8 cellular contexts compared by ENCODE assay signal in the genomic region with DNA sequence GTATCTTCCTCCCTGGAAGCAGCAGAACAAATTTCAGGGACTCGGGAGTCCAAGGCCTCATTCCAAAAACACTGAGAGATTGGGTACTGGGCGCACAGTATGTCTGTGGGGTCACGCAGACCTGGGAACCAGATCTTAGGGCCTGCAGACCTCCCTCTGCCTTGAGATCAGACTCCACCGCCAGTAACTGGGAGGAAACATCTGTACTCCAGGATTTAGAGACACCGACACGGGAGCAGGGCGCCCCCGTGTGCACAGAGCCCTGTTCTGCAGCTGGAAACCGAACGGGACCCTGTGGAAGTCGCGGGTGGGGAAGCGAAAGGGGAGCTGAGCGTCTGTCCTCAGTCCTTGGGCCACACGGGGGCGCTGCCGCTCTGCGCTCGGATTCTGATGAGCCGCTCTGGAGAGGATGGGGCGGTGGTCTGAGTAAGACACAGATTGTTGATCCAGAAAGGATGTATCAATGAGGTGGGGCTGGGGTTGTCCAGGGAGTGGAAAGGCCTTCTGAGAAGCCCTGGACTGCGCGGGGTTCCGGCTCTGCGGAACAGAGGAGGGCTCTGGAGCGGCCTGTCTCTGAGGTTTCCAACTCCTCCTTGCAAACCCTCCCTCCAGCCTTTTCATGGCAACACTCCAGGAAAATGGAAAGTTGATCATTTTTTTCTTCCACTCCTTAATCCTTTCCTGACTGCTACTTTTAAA. TPM values are rescaled to one million over a fixed set of nuclear protein-coding genes. Genes with fewer than 3 reads are reported as not detected.
DNase-seq lines count a peak whose midpoint lies in the region; ATAC-seq and TF ChIP-seq lines count a peak whose summit lies in the region.
"Not testable (repeated sequence)": the region's sequence is repeated elsewhere in the genome, so short reads cannot be mapped to it uniquely, and the experiment has no call there.

No MANE protein-coding gene starts in this region.

- H3K27me3 Mint-ChIP-seq in endothelial cell (ENCODE audit: unreplicated experiment) = peaks cover 15% of the 10 kb centered on the region

- intact Hi-C loops in lower lobe of right lung (cut with DNase I) = not testable (repeated sequence)

- H3K4me1 Mint-ChIP-seq in endothelial cell (ENCODE audit: unreplicated experiment) = not testable (repeated sequence)

- not testable (repeated sequence) for H3K36me3 ChIP-seq in lower lobe of right lung

- peak; percentile 84 to 93 for ATAC-seq in lower lobe of right lung

- not testable (repeated sequence) for H3K9me3 ChIP-seq in lower lobe of right lung

- peaks cover 93% of the 10 kb centered on the region for H3K27me3 ChIP-seq in lower lobe of right lung (ENCODE audit: low read depth)

- not testable (repeated sequence) for H3K27ac ChIP-seq in lower lobe of right lung

- in situ Hi-C loops in SK-MEL-5 (cut with HindIII; ENCODE audit: low pct_unique_long_range_greater_than_20kb, low sequenced_read_pairs) = not testable (repeated sequence)

- not testable (repeated sequence) for H3K36me3 Mint-ChIP-seq in endothelial cell (ENCODE audit: low read depth, unreplicated experiment)

- H3K27ac Mint-ChIP-seq in endothelial cell (ENCODE audit: unreplicated experiment) = not testable (repeated sequence)

- not testable (repeated sequence) for H3K4me3 ChIP-seq in AG09309 (ENCODE audit: control insufficient read depth, low read depth, low read length); lower lobe of right lung

- not testable (repeated sequence) for H3K9me3 Mint-ChIP-seq in endothelial cell (ENCODE audit: unreplicated experiment)

- H3K4me3 Mint-ChIP-seq in endothelial cell (ENCODE audit: unreplicated experiment) = peak overlapping the region; percentile 31

- DNase-seq in AG09309 (ENCODE audit: low read depth) = peak; percentile 43
- DNase-seq in GM19238 (ENCODE audit: insufficient read length, low spot score) = peak; percentile 60
- DNase-seq in NCI-H128 (lab: John Stamatoyannopoulos, UW; ENCODE audit: unreplicated experiment) = peak; percentile 54
- peak; percentile 93 for DNase-seq in SK-MEL-5 (ENCODE audit: low read depth, low spot score)
- peak; percentile 93 to 94 for DNase-seq in activated T-cell treated with anti-CD3 and anti-CD28 coated beads, Interleukin-2, amount 50 U/mL, for 48 hours
- DNase-seq in endothelial cell (ENCODE audit: low spot score) = peak; percentile 95
- peak; percentile 92 for DNase-seq in lower lobe of right lung
- peak; percentile 81 for DNase-seq in stimulated activated CD4-positive, alpha-beta T cell treated with anti-CD3 and anti-CD28 coated beads, Interleukin-1b, Interleukin-23, amount 100 ng/mL, for 48 hours

- H3K4me1 ChIP-seq in lower lobe of right lung = peaks cover 30% of the 10 kb centered on the region

- TF ChIP-seq CTCF in AG09309 (IDR thresholded peaks at IDR 0.05; ENCODE audit: control insufficient read depth, insufficient read depth, low read depth, low read length, missing control alignments) = peak; percentile 88
- TF ChIP-seq CTCF in endothelial cell (IDR thresholded peaks at IDR 0.05; ENCODE audit: unreplicated experiment) = peak; percentile 75
- TF ChIP-seq CTCF in lower lobe of right lung (IDR thresholded peaks at IDR 0.05) = peak; percentile 84

RNA-seq across cellular contexts. Expression of a gene that starts 35.7 kb away (rescaled TPM):
- 174 and 181 TPM in 2 replicates for total RNA-seq in SK-MEL-5 (2014; rRNA removed; shearing (Covaris generic))
- polyA plus RNA-seq in SK-MEL-5 (2015; cell fraction: cytosol; rRNA removed) = 183 and 184 TPM in 2 replicates
- polyA plus RNA-seq in SK-MEL-5 (2015; cell fraction: nucleus; rRNA removed) = 52.7 and 61.6 TPM in 2 replicates
- 274 TPM for total RNA-seq in endothelial cell (ENCODE audit: unreplicated experiment)
- total RNA-seq in lower lobe of right lung = 1,079 TPM

Comparison
In these comparisons a context has a peak if more than half of its experiments do, and no peak if none do; other contexts are left out.
1. DNase-seq: peak in every context shown above with its lines; median percentile 95 in endothelial cell; 94 in activated T-cell treated with anti-CD3 and anti-CD28 coated beads, Interleukin-2, amount 50 U/mL, for 48 hours; 93 in SK-MEL-5; 92 in lower lobe of right lung; 81 in stimulated activated CD4-positive, alpha-beta T cell treated with anti-CD3 and anti-CD28 coated beads, Interleukin-1b, Interleukin-23, amount 100 ng/mL, for 48 hours; 60 in GM19238; 54 in NCI-H128; 43 in AG09309.